Comparison of ENCODE assay signal across 8 cellular contexts in genomic region chr21:34630536-34631143, GRCh38. TPM values are rescaled to one million over a fixed set of nuclear protein-coding genes. Genes with fewer than 3 reads are reported as not detected.
DNase-seq lines count a peak whose midpoint lies in the region; ATAC-seq and TF ChIP-seq lines count a peak whose summit lies in the region.

No MANE protein-coding gene starts in this region.

- H3K4me3 ChIP-seq in Loucy (ENCODE audit: low read length, poor library complexity, severe bottlenecking) (no peak overlapping the region), dorsolateral prefrontal cortex (no peak overlapping the region), lower lobe of right lung (no peak overlapping the region)

- H3K36me3 ChIP-seq in Loucy (ENCODE audit: insufficient read depth, low read length) = no peaks in the 10 kb centered on the region
- no peaks in the 10 kb centered on the region for H3K36me3 ChIP-seq in lower lobe of right lung

- peak; percentile 69 to 77 for ATAC-seq in lower lobe of right lung
- no peak for ATAC-seq in GM18502 (IDR thresholded peaks at IDR 0.05; ENCODE audit: poor library complexity, unreplicated experiment)
- no peak for ATAC-seq in HG02885 (IDR thresholded peaks at IDR 0.05; ENCODE audit: poor library complexity, unreplicated experiment)

- H3K27me3 ChIP-seq in Loucy (ENCODE audit: insufficient read depth, low read length, poor library complexity, severe bottlenecking) (no peaks in the 10 kb centered on the region), dorsolateral prefrontal cortex (peaks cover 0 to 12% (median 0%) of the 10 kb centered on the region in 45 donors), lower lobe of right lung (ENCODE audit: low read depth) (peaks cover 5% of the 10 kb centered on the region)

- no peaks in the 10 kb centered on the region for H4K20me1 ChIP-seq in Loucy (ENCODE audit: insufficient read depth, low read length, poor library complexity, severe bottlenecking)

- no peak overlapping the region for H3K4me2 ChIP-seq in Loucy (ENCODE audit: low read depth, low read length, poor library complexity, severe bottlenecking)

- H3K4me1 ChIP-seq in Loucy (ENCODE audit: insufficient read depth, low read length, poor library complexity, severe bottlenecking) (no peaks in the 10 kb centered on the region), lower lobe of right lung (no peaks in the 10 kb centered on the region)

- TF ChIP-seq CTCF in Loucy (conservative IDR thresholded peaks at IDR 0.05; ENCODE audit: low read length) (peak; percentile 87), dorsolateral prefrontal cortex (IDR thresholded peaks at IDR 0.05 in 54 of 56, conservative IDR thresholded peaks at IDR 0.05 in 2 of 56; ENCODE audit: low read depth in 1 of 56, partially characterized antibody in 56 of 56) (peak; percentile 75 to 98 (median 90)), lower lobe of right lung (IDR thresholded peaks at IDR 0.05) (peak; percentile 82)

- no peaks in the 10 kb centered on the region for H3K9me3 ChIP-seq in Loucy (ENCODE audit: insufficient read depth, low read depth, low read length)
- H3K9me3 ChIP-seq in lower lobe of right lung = no peaks in the 10 kb centered on the region

- no peaks in the 10 kb centered on the region for H3F3A ChIP-seq in Loucy (ENCODE audit: low read depth)

- peak overlapping the region; percentile 53 for H2AFZ ChIP-seq in Loucy (ENCODE audit: low read length)

- H3K79me2 ChIP-seq in Loucy (ENCODE audit: insufficient read depth, low read length) = no peaks in the 10 kb centered on the region

- intact Hi-C loops in dorsolateral prefrontal cortex (cut with DNase I) = no loop called here
- intact Hi-C loops in lower lobe of right lung (cut with DNase I) = no loop called here

- no peak overlapping the region for H3K27ac ChIP-seq in dorsolateral prefrontal cortex
- no peak overlapping the region for H3K27ac ChIP-seq in lower lobe of right lung

- peak; percentile 67 for DNase-seq in A172 (ENCODE audit: low spot score)
- peak; percentile 63 for DNase-seq in EH (ENCODE audit: low read depth)
- peak; percentile 49 for DNase-seq in RPMI7951 (ENCODE audit: low read depth)
- DNase-seq in dorsolateral prefrontal cortex = peak in 2 of 10 donors; percentile 22 to 26
- DNase-seq in lower lobe of right lung = no peak

- H3K9me2 ChIP-seq in Loucy (replicated peaks; ENCODE audit: low read depth, low read length) = no peaks in the 10 kb centered on the region

- H3K9ac ChIP-seq in Loucy (ENCODE audit: low read depth, low read length, poor library complexity, severe bottlenecking) = no peak overlapping the region

RNA-seq across cellular contexts. Expression of gene RCAN1, which starts 15.7 kb away (rescaled TPM):
- 56.2 and 61.5 TPM in 2 replicates for total RNA-seq in A172 (2014; rRNA removed; shearing (Covaris generic))
- total RNA-seq in RPMI7951 (2014; rRNA removed; shearing (Covaris generic)) = 39.7 and 43.9 TPM in 2 replicates
- total RNA-seq in dorsolateral prefrontal cortex (10 to 100 TPM; 37.2 to 79.7 (median 53.2) TPM), lower lobe of right lung (22.9 TPM)

RNA-seq across cellular contexts. Expression of gene CLIC6, which starts 38.2 kb away (rescaled TPM):
- not detected in 2 replicates for total RNA-seq in A172 (2014; rRNA removed; shearing (Covaris generic))
- not detected in 2 replicates for total RNA-seq in RPMI7951 (2014; rRNA removed; shearing (Covaris generic))
- total RNA-seq in dorsolateral prefrontal cortex (1 to 10 TPM in 2 of 120 experiments, under 1 TPM in 64, not detected in 54; 0.10 to 3.1 (median 0.29) TPM), lower lobe of right lung (23.5 TPM)

Comparison
In these comparisons a context has a peak if more than half of its experiments do, and no peak if none do; other contexts are left out.
1. ATAC-seq: peak in lower lobe of right lung (2 of 2); none in GM18502 (single experiment) and HG02885 (single experiment).
2. Peak in every context shown above with its lines, with median percentiles within 50 percentile points of each other: CTCF ChIP-seq.